In genomic region chr19:21092107-21092506, GRCh38 we compare ENCODE assay signal across 19 cellular contexts. TPM values are rescaled to one million over a fixed set of nuclear protein-coding genes. Genes with fewer than 3 reads are reported as not detected.
DNase-seq lines count a peak whose midpoint lies in the region; ATAC-seq, FAIRE-seq and TF ChIP-seq lines count a peak whose summit lies in the region.
"Had no signal": no experiment of that assay in that cellular context is flagged by ENCODE, and none has a peak within 500 bp of the region (broad histone marks: within the 10 kb centered on the region; RNA-seq: fewer than 3 reads in every experiment).

No MANE protein-coding gene starts in this region.

- no peak for TF ChIP-seq RAD21 in HepG2 (CRISPR knock-in tag; IDR thresholded peaks at IDR 0.05)

- in situ Hi-C loops in HepG2 (cut with HindIII; ENCODE audit: extremely low pct_ligation_motif_present, low pct_unique_long_range_greater_than_20kb), result no loop called here

- H3K4me3 ChIP-seq in HepG2 (replicated peaks in 1 of 3; ENCODE audit: insufficient read depth in 1 of 3, low read depth in 2 of 3, low read length in 3 of 3) (no peak overlapping the region), right lobe of liver (no peak overlapping the region), cardiac fibroblast (replicated peaks in 1 of 2; ENCODE audit: low read depth in 2 of 2, low read length in 2 of 2) (no peak overlapping the region), spleen (no peak overlapping the region)

- POLR2A ChIA-PET in HepG2 (lab: Yijun Ruan, JAX), result no interaction called here

- H3K36me3 ChIP-seq in HepG2 (replicated peaks in 1 of 2; ENCODE audit: control insufficient read depth in 1 of 2, insufficient read depth in 2 of 2, low read length in 2 of 2), result peaks cover 0 to 4% of the 10 kb centered on the region in 2 experiments; a peak in 1 of 5 replicates
- no peaks in the 10 kb centered on the region for H3K36me3 ChIP-seq in right lobe of liver
- peaks cover 0 to 15% (median 0%) of the 10 kb centered on the region in 6 donors for H3K36me3 ChIP-seq in spleen

- ATAC-seq in HepG2 (no peak), right lobe of liver (no peak), HG02623 (IDR thresholded peaks at IDR 0.05; ENCODE audit: unreplicated experiment) (no peak)
- ATAC-seq: left ventricle myocardium superior; natural killer cell treated with Interleukin-12 subunit alpha and Interleukin-12 subunit beta and Interleukin-15 and Interleukin-18, amount 100 ng/mL, for 72 hours had no signal

- no peaks in the 10 kb centered on the region for H4K20me1 ChIP-seq in HepG2 (ENCODE audit: insufficient read depth, low read length)

- H3K9me3 Mint-ChIP-seq in mesothelial cell of epicardium, result no peaks in the 10 kb centered on the region
- peaks cover 7% of the 10 kb centered on the region for H3K9me3 Mint-ChIP-seq in type B pancreatic cell
- H3K9me3 Mint-ChIP-seq: central memory CD8-positive, alpha-beta T cell; natural killer cell treated with Interleukin-12 subunit alpha and Interleukin-12 subunit beta and Interleukin-15 and Interleukin-18, amount 100 ng/mL, for 72 hours; stimulated activated naive CD8-positive, alpha-beta T cell treated with anti-CD3 and anti-CD28 coated beads, Interleukin-15, Interleukin-2, amounts not matched to agents 100 ng/mL and 50 ng/mL, for 24 hours had no signal

- no TSS peak for BruUV-seq in HepG2 (replicated peaks; lab: Mats Ljungman, UMichigan)

- FAIRE-seq in HepG2 (lab: Jason Lieb, UNC), result peak; percentile 37
- FAIRE-seq: D721Med, H1, small intestine had no signal

- intact Hi-C loops in HepG2 (cut with micrococcal nuclease; ENCODE audit: unreplicated experiment), result no loop called here
- intact Hi-C loops in right lobe of liver (cut with DNase I), result no loop called here
- intact Hi-C loops in spleen (cut with DNase I; ENCODE audit: low total_unique reads), result no loop called here

- H3K36me3 Mint-ChIP-seq in mesothelial cell of epicardium (peaks cover 30% of the 10 kb centered on the region), type B pancreatic cell (peaks cover 47% of the 10 kb centered on the region)
- H3K36me3 Mint-ChIP-seq: natural killer cell treated with Interleukin-12 subunit alpha and Interleukin-12 subunit beta and Interleukin-15 and Interleukin-18, amount 100 ng/mL, for 72 hours had no signal

- CTCF ChIA-PET in HepG2 (lab: Yijun Ruan, JAX; ENCODE audit: low intra/inter-chr PET ratio, low total read pairs), result no interaction called here

- H3K9ac ChIP-seq in HepG2 (ENCODE audit: insufficient read depth, low read depth, low read length), result no peak overlapping the region

- no peaks in the 10 kb centered on the region for H3K27me3 Mint-ChIP-seq in mesothelial cell of epicardium (ENCODE audit: low read depth)
- H3K27me3 Mint-ChIP-seq in type B pancreatic cell, result no peaks in the 10 kb centered on the region
- H3K27me3 Mint-ChIP-seq: activated naive CD4-positive, alpha-beta T cell treated with anti-CD3 and anti-CD28 coated beads, Interleukin-2, amount 10 ng/mL, durations not matched to agents 7 days and 5 days; central memory CD8-positive, alpha-beta T cell; natural killer cell treated with Interleukin-12 subunit alpha and Interleukin-12 subunit beta and Interleukin-15 and Interleukin-18, amount 100 ng/mL, for 72 hours; stimulated activated naive CD8-positive, alpha-beta T cell treated with anti-CD3 and anti-CD28 coated beads, Interleukin-15, Interleukin-2, amounts not matched to agents 100 ng/mL and 50 ng/mL, for 24 hours had no signal

- H3K27ac ChIP-seq in HepG2 (ENCODE audit: extremely low read length, insufficient read depth, low read length) (peak overlapping the region; percentile 19), right lobe of liver (no peak overlapping the region), spleen (no peak overlapping the region)

- H3K4me3 Mint-ChIP-seq in mesothelial cell of epicardium (no peak overlapping the region), type B pancreatic cell (no peak overlapping the region)
- H3K4me3 Mint-ChIP-seq: activated naive CD4-positive, alpha-beta T cell treated with anti-CD3 and anti-CD28 coated beads, Interleukin-2, amount 10 ng/mL, durations not matched to agents 7 days and 5 days; central memory CD8-positive, alpha-beta T cell; natural killer cell treated with Interleukin-12 subunit alpha and Interleukin-12 subunit beta and Interleukin-15 and Interleukin-18, amount 100 ng/mL, for 72 hours; stimulated activated naive CD8-positive, alpha-beta T cell treated with anti-CD3 and anti-CD28 coated beads, Interleukin-15, Interleukin-2, amounts not matched to agents 100 ng/mL and 50 ng/mL, for 24 hours had no signal

- H3K27ac Mint-ChIP-seq in mesothelial cell of epicardium (peak overlapping the region; percentile 81), type B pancreatic cell (peak overlapping the region; percentile 55)
- H3K27ac Mint-ChIP-seq: activated naive CD4-positive, alpha-beta T cell treated with anti-CD3 and anti-CD28 coated beads, Interleukin-2, amount 10 ng/mL, durations not matched to agents 7 days and 5 days; natural killer cell treated with Interleukin-12 subunit alpha and Interleukin-12 subunit beta and Interleukin-15 and Interleukin-18, amount 100 ng/mL, for 72 hours; stimulated activated naive CD8-positive, alpha-beta T cell treated with anti-CD3 and anti-CD28 coated beads, Interleukin-15, Interleukin-2, amounts not matched to agents 100 ng/mL and 50 ng/mL, for 24 hours had no signal

- DNase-seq in HepG2 (ENCODE audit: low spot score) (peak; percentile 33), right lobe of liver (no peak), cardiac fibroblast (ENCODE audit: low read depth in 2 of 2) (peak; percentile 6 to 71), mesothelial cell of epicardium (ENCODE audit: low spot score in 2 of 2, unreplicated experiment in 2 of 2) (no peak), type B pancreatic cell (ENCODE audit: extremely low spot score, unreplicated experiment) (no peak), spleen (no peak)
- DNase-seq in effector CD8-positive, alpha-beta T cell (lab: John Stamatoyannopoulos, UW), result no peak
- DNase-seq: activated CD4-positive, CD25-positive, alpha-beta regulatory T cell; activated naive CD4-positive, alpha-beta T cell treated with anti-CD3 and anti-CD28 coated beads, Interleukin-2, amount 10 ng/mL, durations not matched to agents 7 days and 5 days; left ventricle myocardium superior; NCI-H1694; NCI-H510A treated with DMSO at 0.1 percent for 48 hours; small intestine had no signal

- TF ChIP-seq CTCF in HepG2 (CRISPR knock-in tag; IDR thresholded peaks at IDR 0.05) (no peak), right lobe of liver (IDR thresholded peaks at IDR 0.05) (no peak), cardiac fibroblast (IDR thresholded peaks at IDR 0.05; ENCODE audit: low read depth, low read length) (no peak), mesothelial cell of epicardium (IDR thresholded peaks at IDR 0.05; ENCODE audit: unreplicated experiment) (no peak), type B pancreatic cell (conservative IDR thresholded peaks at IDR 0.05) (no peak), spleen (IDR thresholded peaks at IDR 0.05 in 8 of 11, conservative IDR thresholded peaks at IDR 0.05 in 3 of 11) (no peak)

- H3K27me3 ChIP-seq in HepG2 (ENCODE audit: control insufficient read depth in 1 of 2, insufficient read depth in 2 of 2, low read length in 2 of 2) (no peaks in the 10 kb centered on the region), right lobe of liver (no peaks in the 10 kb centered on the region), spleen (replicated peaks in 1 of 7) (no peaks in the 10 kb centered on the region)

- H3K4me1 ChIP-seq in HepG2 (ENCODE audit: insufficient read depth, low read length) (peaks cover 9% of the 10 kb centered on the region), right lobe of liver (no peaks in the 10 kb centered on the region), spleen (no peaks in the 10 kb centered on the region)

- no peak for TF ChIP-seq EP300 in HepG2 (IDR thresholded peaks at IDR 0.05; ENCODE audit: low read depth in 2 of 2, low read length in 2 of 2)
- no peak for TF ChIP-seq EP300 in HepG2 (CRISPR knock-in tag; IDR thresholded peaks at IDR 0.05; ENCODE audit: borderline replicate concordance)

- TF ChIP-seq POLR2A in HepG2 (IDR thresholded peaks at IDR 0.05; ENCODE audit: insufficient read depth in 1 of 2, low read depth in 2 of 2, low read length in 2 of 2) (no peak), right lobe of liver (IDR thresholded peaks at IDR 0.05) (no peak), spleen (IDR thresholded peaks at IDR 0.05) (no peak)

- H3K4me1 Mint-ChIP-seq in mesothelial cell of epicardium, result peaks cover 38% of the 10 kb centered on the region
- peaks cover 22% of the 10 kb centered on the region for H3K4me1 Mint-ChIP-seq in type B pancreatic cell (ENCODE audit: unreplicated experiment)
- H3K4me1 Mint-ChIP-seq: activated naive CD4-positive, alpha-beta T cell treated with anti-CD3 and anti-CD28 coated beads, Interleukin-2, amount 10 ng/mL, durations not matched to agents 7 days and 5 days had no signal

- H2AFZ ChIP-seq in HepG2 (ENCODE audit: low read length), result no peak overlapping the region

- no peaks in the 10 kb centered on the region for H3K9me3 ChIP-seq in HepG2 (ENCODE audit: low read length)
- no peaks in the 10 kb centered on the region for H3K9me3 ChIP-seq in right lobe of liver
- no peaks in the 10 kb centered on the region for H3K9me3 ChIP-seq in spleen

- H3K79me2 ChIP-seq in HepG2 (ENCODE audit: insufficient read depth, low read length), result no peaks in the 10 kb centered on the region

- no peak overlapping the region for H3K4me2 ChIP-seq in HepG2 (ENCODE audit: low read depth, low read length)

RNA-seq across cellular contexts. Expression of gene ZNF714, which starts 10.1 kb away (rescaled TPM):
- total RNA-seq in HepG2 (2016; rRNA removed; fragmentation: Illumina TruSeq; extraction: Trizol) (27.8 and 36.6 TPM in 2 replicates), right lobe of liver (1 to 10 TPM in 1 of 6 experiments, under 1 TPM in 5; 0.43 to 1.1 (median 0.67) TPM), mesothelial cell of epicardium (32.4 to 33.5 TPM (median 33.1 TPM) in 3 replicates), type B pancreatic cell (ENCODE audit: low replicate concordance) (20.7 and 40.6 TPM in 2 replicates), spleen (10 to 100 TPM in 4 of 7 donors, 1 to 10 TPM in 3; 5.7 to 23.7 (median 10.2) TPM)
- total RNA-seq in HepG2 (2016; cell fraction: cytosol; rRNA removed; fragmentation: Illumina TruSeq; extraction: Trizol; ENCODE audit: low read depth), result 8.7 and 10.5 TPM in 2 replicates
- total RNA-seq in HepG2 (2016; cell fraction: insoluble cytoplasmic fraction; rRNA removed; fragmentation: Illumina TruSeq; extraction: Trizol), result 25.9 and 38.0 TPM in 2 replicates
- 20.1 and 22.1 TPM in 2 replicates for total RNA-seq in HepG2 (2016; cell fraction: membrane; rRNA removed; fragmentation: Illumina TruSeq; extraction: Trizol)
- total RNA-seq in HepG2 (2016; cell fraction: nucleus; rRNA removed; fragmentation: Illumina TruSeq; extraction: Trizol), result 22.1 and 30.3 TPM in 2 replicates
- polyA plus RNA-seq in HepG2 (2011; rRNA removed) (3.5 and 6.7 TPM in 2 replicates), spleen (1 to 10 TPM; 1.2 to 1.5 (median 1.3) TPM)
- polyA plus RNA-seq in HepG2 (2011; cell fraction: cytosol; rRNA removed), result 2.2 and 2.5 TPM in 2 replicates
- 3.4 and 4.2 TPM in 2 replicates for polyA plus RNA-seq in HepG2 (2011; cell fraction: nucleus; rRNA removed)
- 2.4 and 5.2 TPM in 2 replicates for polyA plus RNA-seq in HepG2 (2012)
- polyA plus RNA-seq in HepG2 (2016; cell fraction: cytosol; fragmentation: Illumina TruSeq; extraction: Trizol; ENCODE audit: low read depth), result 6.2 and 7.2 TPM in 2 replicates
- polyA plus RNA-seq in HepG2 (2016; cell fraction: insoluble cytoplasmic fraction; fragmentation: Illumina TruSeq; extraction: Trizol; ENCODE audit: low read depth), result 13.5 and 15.8 TPM in 2 replicates
- polyA plus RNA-seq in HepG2 (2016; cell fraction: membrane; fragmentation: Illumina TruSeq; extraction: Trizol; ENCODE audit: low read depth), result 8.7 and 9.6 TPM in 2 replicates
- 22.5 and 23.4 TPM in 2 replicates for polyA plus RNA-seq in HepG2 (2016; cell fraction: nucleus; fragmentation: Illumina TruSeq; extraction: Trizol; ENCODE audit: insufficient read depth, low read depth)
- polyA minus RNA-seq in HepG2 (2011; rRNA and poly(A)+ RNA removed; ENCODE audit: low replicate concordance), result 8.0 and 15.9 TPM in 2 replicates
- polyA minus RNA-seq in HepG2 (2011; cell fraction: cytosol; rRNA and poly(A)+ RNA removed), result 5.8 and 7.2 TPM in 2 replicates
- polyA minus RNA-seq in HepG2 (2011; cell fraction: nucleus; rRNA and poly(A)+ RNA removed), result 13.4 and 14.5 TPM in 2 replicates

RNA-seq across cellular contexts. Expression of gene ZNF431, which starts 49.7 kb away (rescaled TPM):
- total RNA-seq in HepG2 (2016; rRNA removed; fragmentation: Illumina TruSeq; extraction: Trizol), result 11.8 and 14.6 TPM in 2 replicates
- 2.2 and 2.4 TPM in 2 replicates for total RNA-seq in HepG2 (2016; cell fraction: cytosol; rRNA removed; fragmentation: Illumina TruSeq; extraction: Trizol; ENCODE audit: low read depth)
- total RNA-seq in HepG2 (2016; cell fraction: insoluble cytoplasmic fraction; rRNA removed; fragmentation: Illumina TruSeq; extraction: Trizol), result 15.1 and 15.2 TPM in 2 replicates
- total RNA-seq in HepG2 (2016; cell fraction: membrane; rRNA removed; fragmentation: Illumina TruSeq; extraction: Trizol), result 4.6 and 6.6 TPM in 2 replicates
- total RNA-seq in HepG2 (2016; cell fraction: nucleus; rRNA removed; fragmentation: Illumina TruSeq; extraction: Trizol), result 16.6 and 19.2 TPM in 2 replicates
- 4.4 TPM in 2 replicates for polyA plus RNA-seq in HepG2 (2011; rRNA removed)
- 1.7 and 2.3 TPM in 2 replicates for polyA plus RNA-seq in HepG2 (2011; cell fraction: cytosol; rRNA removed)
- polyA plus RNA-seq in HepG2 (2011; cell fraction: nucleus; rRNA removed), result 4.7 and 5.1 TPM in 2 replicates
- 4.5 and 6.0 TPM in 2 replicates for polyA plus RNA-seq in HepG2 (2012)
- 1.8 and 2.2 TPM in 2 replicates for polyA plus RNA-seq in HepG2 (2016; cell fraction: cytosol; fragmentation: Illumina TruSeq; extraction: Trizol; ENCODE audit: low read depth)
- polyA plus RNA-seq in HepG2 (2016; cell fraction: insoluble cytoplasmic fraction; fragmentation: Illumina TruSeq; extraction: Trizol; ENCODE audit: low read depth), result 9.4 and 12.1 TPM in 2 replicates
- polyA plus RNA-seq in HepG2 (2016; cell fraction: membrane; fragmentation: Illumina TruSeq; extraction: Trizol; ENCODE audit: low read depth), result 2.0 and 2.9 TPM in 2 replicates
- polyA plus RNA-seq in HepG2 (2016; cell fraction: nucleus; fragmentation: Illumina TruSeq; extraction: Trizol; ENCODE audit: insufficient read depth, low read depth), result 27.5 and 29.1 TPM in 2 replicates
- 24.7 and 36.7 TPM in 2 replicates for polyA minus RNA-seq in HepG2 (2011; rRNA and poly(A)+ RNA removed; ENCODE audit: low replicate concordance)
- polyA minus RNA-seq in HepG2 (2011; cell fraction: cytosol; rRNA and poly(A)+ RNA removed), result 5.7 and 7.5 TPM in 2 replicates
- polyA minus RNA-seq in HepG2 (2011; cell fraction: nucleus; rRNA and poly(A)+ RNA removed), result 50.9 and 56.7 TPM in 2 replicates
- total RNA-seq in right lobe of liver, result 1 to 10 TPM in 2 of 6 experiments, under 1 TPM in 4; 0.37 to 1.6 (median 0.84) TPM
- total RNA-seq in mesothelial cell of epicardium, result 39.4 to 41.5 TPM (median 39.9 TPM) in 3 replicates
- total RNA-seq in type B pancreatic cell (ENCODE audit: low replicate concordance), result 38.0 and 40.6 TPM in 2 replicates
- total RNA-seq in spleen, result 10 to 100 TPM; 18.2 to 33.5 (median 22.2) TPM
- polyA plus RNA-seq in spleen, result 10 to 100 TPM in 1 of 3 donors, 1 to 10 TPM in 2; 8.8 to 13.2 (median 9.2) TPM

Comparison
In these comparisons a context has a peak if more than half of its experiments do, and no peak if none do; other contexts are left out.
1. DNase-seq: peak in HepG2 (single experiment) and cardiac fibroblast (2 of 2); none in right lobe of liver (0 of 3), mesothelial cell of epicardium (0 of 2), type B pancreatic cell (single experiment), spleen (single experiment) and effector CD8-positive, alpha-beta T cell (single experiment).